ENCODE assay signal across 11 cellular contexts in genomic region chr2:218276986-218277755, GRCh38. TPM values are rescaled to one million over a fixed set of nuclear protein-coding genes. Genes with fewer than 3 reads are reported as not detected.
DNase-seq lines count a peak whose midpoint lies in the region; ATAC-seq, FAIRE-seq and TF ChIP-seq lines count a peak whose summit lies in the region.
"Had no signal": no experiment of that assay in that cellular context is flagged by ENCODE, and none has a peak within 500 bp of the region (broad histone marks: within the 10 kb centered on the region; RNA-seq: fewer than 3 reads in every experiment).

No MANE protein-coding gene starts in this region.

- TF ChIP-seq CTCF in HepG2 (CRISPR knock-in tag; IDR thresholded peaks at IDR 0.05) = no peak; the same call in 1 of the 2 replicates
- no peak for TF ChIP-seq CTCF in right lobe of liver (IDR thresholded peaks at IDR 0.05)

- no peaks in the 10 kb centered on the region for H3K9me3 ChIP-seq in HepG2 (ENCODE audit: low read length)
- H3K9me3 ChIP-seq in right lobe of liver = no peaks in the 10 kb centered on the region
- H3K9me3 ChIP-seq: heart left ventricle had no signal

- peak overlapping the region; percentile 23 for H3K27ac Mint-ChIP-seq in activated naive CD8-positive, alpha-beta T cell treated with anti-CD3 and anti-CD28 coated beads, Interleukin-2, amount 50 U/mL, for 24 hours
- H3K27ac Mint-ChIP-seq in memory B cell = peak overlapping the region; percentile 64

- H3K4me3 Mint-ChIP-seq in activated naive CD8-positive, alpha-beta T cell treated with anti-CD3 and anti-CD28 coated beads, Interleukin-2, amount 50 U/mL, for 24 hours = no peak overlapping the region
- no peak overlapping the region for H3K4me3 Mint-ChIP-seq in memory B cell

- H3K4me1 Mint-ChIP-seq in activated naive CD8-positive, alpha-beta T cell treated with anti-CD3 and anti-CD28 coated beads, Interleukin-2, amount 50 U/mL, for 24 hours = peaks cover 6% of the 10 kb centered on the region
- H3K4me1 Mint-ChIP-seq in memory B cell = peaks cover 32% of the 10 kb centered on the region

- H4K20me1 ChIP-seq in HepG2 (ENCODE audit: insufficient read depth, low read length) = peaks cover 2% of the 10 kb centered on the region; the same call in 1 of the 2 replicates

- FAIRE-seq in HepG2 (lab: Jason Lieb, UNC) = peak; percentile 43

- TF ChIP-seq EP300 in HepG2 (IDR thresholded peaks at IDR 0.05; ENCODE audit: low read depth in 2 of 2, low read length in 2 of 2) = no peak
- no peak for TF ChIP-seq EP300 in HepG2 (CRISPR knock-in tag; IDR thresholded peaks at IDR 0.05; ENCODE audit: borderline replicate concordance)

- POLR2A ChIA-PET in HepG2 (lab: Yijun Ruan, JAX) = interaction anchor here (1.3 to 7.5 kb wide), 3 partner anchors 8 to 14 kb away, joined by 3 to 121 read pairs (median 110); partner anchors contain the start of gene TMBIM1

- no peak for TF ChIP-seq POLR2A in HepG2 (IDR thresholded peaks at IDR 0.05; ENCODE audit: insufficient read depth in 1 of 2, low read depth in 2 of 2, low read length in 2 of 2)
- no peak for TF ChIP-seq POLR2A in right lobe of liver (IDR thresholded peaks at IDR 0.05)

- in situ Hi-C loops in HepG2 (cut with HindIII; ENCODE audit: extremely low pct_ligation_motif_present, low pct_unique_long_range_greater_than_20kb) = loop anchor here (10.0 kb wide), 1 partner anchor 188 kb away; no protein-coding TSS in a partner anchor

- H3K36me3 Mint-ChIP-seq in activated naive CD8-positive, alpha-beta T cell treated with anti-CD3 and anti-CD28 coated beads, Interleukin-2, amount 50 U/mL, for 24 hours (ENCODE audit: low read depth) = peaks cover 17% of the 10 kb centered on the region
- peaks cover 45% of the 10 kb centered on the region for H3K36me3 Mint-ChIP-seq in memory B cell

- H3K4me3 ChIP-seq in HepG2 (replicated peaks in 1 of 3; ENCODE audit: insufficient read depth in 1 of 3, low read depth in 2 of 3, low read length in 3 of 3) (no peak overlapping the region), right lobe of liver (no peak overlapping the region)
- H3K4me3 ChIP-seq: heart left ventricle had no signal

- no peaks in the 10 kb centered on the region for H3K27me3 ChIP-seq in HepG2 (ENCODE audit: control insufficient read depth in 1 of 2, insufficient read depth in 2 of 2, low read length in 2 of 2)
- no peaks in the 10 kb centered on the region for H3K27me3 ChIP-seq in right lobe of liver
- H3K27me3 ChIP-seq: heart left ventricle had no signal

- H3K9ac ChIP-seq in HepG2 (ENCODE audit: insufficient read depth, low read depth, low read length) = no peak overlapping the region

- intact Hi-C loops in HepG2 (cut with micrococcal nuclease; ENCODE audit: unreplicated experiment) (no loop called here), right lobe of liver (cut with DNase I) (no loop called here)

- peaks cover 55 to 83% of the 10 kb centered on the region in 2 experiments for H3K36me3 ChIP-seq in HepG2 (replicated peaks in 1 of 2; ENCODE audit: control insufficient read depth in 1 of 2, insufficient read depth in 2 of 2, low read length in 2 of 2)
- H3K36me3 ChIP-seq in right lobe of liver = peaks cover 20 to 81% (median 54%) of the 10 kb centered on the region in 4 donors

- 97% methylated on average over 11 of the region's 12 CpGs for WGBS in HepG2 (ENCODE audit: low lambda C conversion rate)
- WGBS in right lobe of liver (ENCODE audit: insufficient coverage, low coverage, low lambda C conversion rate, missing lambda C conversion rate) = 63% methylated on average over 6 of the region's 12 CpGs

- DNase-seq in HepG2 (ENCODE audit: low spot score) (no peak), right lobe of liver (no peak), memory B cell (ENCODE audit: low spot score in 2 of 2) (no peak), HT-29 (ENCODE audit: low spot score) (no peak), islet precursor cell (no peak)
- no peak for DNase-seq in activated naive CD8-positive, alpha-beta T cell treated with anti-CD3 and anti-CD28 coated beads, Interleukin-2, amount 50 U/mL, for 24 hours
- DNase-seq: NCI-H1436 had no signal

- H3K27me3 Mint-ChIP-seq in activated naive CD8-positive, alpha-beta T cell treated with anti-CD3 and anti-CD28 coated beads, Interleukin-2, amount 50 U/mL, for 24 hours = no peaks in the 10 kb centered on the region
- H3K27me3 Mint-ChIP-seq in memory B cell = no peaks in the 10 kb centered on the region

- BruUV-seq in HepG2 (replicated peaks; lab: Mats Ljungman, UMichigan) = no TSS peak

- ATAC-seq in HepG2 (peak; percentile 11; the same call in 1 of the 3 replicates), right lobe of liver (no peak), memory B cell (ENCODE audit: low read depth) (no peak), GM19023 (IDR thresholded peaks at IDR 0.05; ENCODE audit: unreplicated experiment) (no peak), GM18868 (IDR thresholded peaks at IDR 0.05; ENCODE audit: unreplicated experiment) (no peak)
- no peak for ATAC-seq in activated naive CD8-positive, alpha-beta T cell treated with anti-CD3 and anti-CD28 coated beads, Interleukin-2, amount 50 U/mL, for 24 hours
- ATAC-seq: heart left ventricle had no signal

- H3K9me3 Mint-ChIP-seq in activated naive CD8-positive, alpha-beta T cell treated with anti-CD3 and anti-CD28 coated beads, Interleukin-2, amount 50 U/mL, for 24 hours = no peaks in the 10 kb centered on the region
- H3K9me3 Mint-ChIP-seq in memory B cell = no peaks in the 10 kb centered on the region

- no peak for TF ChIP-seq RAD21 in HepG2 (CRISPR knock-in tag; IDR thresholded peaks at IDR 0.05)

- H3K27ac ChIP-seq in HepG2 (ENCODE audit: extremely low read length, insufficient read depth, low read length) = no peak overlapping the region
- no peak overlapping the region for H3K27ac ChIP-seq in right lobe of liver
- H3K27ac ChIP-seq: C4-2B, heart left ventricle had no signal

- no peaks in the 10 kb centered on the region for H3K79me2 ChIP-seq in HepG2 (ENCODE audit: insufficient read depth, low read length)

- H3K4me2 ChIP-seq in HepG2 (ENCODE audit: low read depth, low read length) = no peak overlapping the region

- H2AFZ ChIP-seq in HepG2 (ENCODE audit: low read length) = no peak overlapping the region

- CTCF ChIA-PET in HepG2 (lab: Yijun Ruan, JAX; ENCODE audit: low intra/inter-chr PET ratio, low total read pairs) = no interaction called here

- peaks cover 11% of the 10 kb centered on the region for H3K4me1 ChIP-seq in HepG2 (ENCODE audit: insufficient read depth, low read length)
- peaks cover 0 to 21% (median 8%) of the 10 kb centered on the region in 4 donors for H3K4me1 ChIP-seq in right lobe of liver

RNA-seq across cellular contexts. Expression of gene PNKD, which starts 6.9 kb away (rescaled TPM):
- total RNA-seq in HepG2 (2016; rRNA removed; fragmentation: Illumina TruSeq; extraction: Trizol) = 50.0 and 55.9 TPM in 2 replicates
- total RNA-seq in HepG2 (2016; cell fraction: cytosol; rRNA removed; fragmentation: Illumina TruSeq; extraction: Trizol; ENCODE audit: low read depth) = 21.6 and 27.3 TPM in 2 replicates
- 48.3 and 59.8 TPM in 2 replicates for total RNA-seq in HepG2 (2016; cell fraction: insoluble cytoplasmic fraction; rRNA removed; fragmentation: Illumina TruSeq; extraction: Trizol)
- 30.6 and 30.7 TPM in 2 replicates for total RNA-seq in HepG2 (2016; cell fraction: membrane; rRNA removed; fragmentation: Illumina TruSeq; extraction: Trizol)
- total RNA-seq in HepG2 (2016; cell fraction: nucleus; rRNA removed; fragmentation: Illumina TruSeq; extraction: Trizol) = 34.2 and 39.5 TPM in 2 replicates
- polyA plus RNA-seq in HepG2 (2011; rRNA removed) = 78.0 and 80.4 TPM in 2 replicates
- polyA plus RNA-seq in HepG2 (2011; cell fraction: cytosol; rRNA removed) = 48.4 and 76.6 TPM in 2 replicates
- polyA plus RNA-seq in HepG2 (2011; cell fraction: nucleus; rRNA removed) = 76.3 and 77.5 TPM in 2 replicates
- 59.5 and 60.9 TPM in 2 replicates for polyA plus RNA-seq in HepG2 (2012)
- 24.9 and 29.3 TPM in 2 replicates for polyA plus RNA-seq in HepG2 (2016; cell fraction: cytosol; fragmentation: Illumina TruSeq; extraction: Trizol; ENCODE audit: low read depth)
- polyA plus RNA-seq in HepG2 (2016; cell fraction: insoluble cytoplasmic fraction; fragmentation: Illumina TruSeq; extraction: Trizol; ENCODE audit: low read depth) = 58.0 and 59.1 TPM in 2 replicates
- 31.6 and 35.4 TPM in 2 replicates for polyA plus RNA-seq in HepG2 (2016; cell fraction: membrane; fragmentation: Illumina TruSeq; extraction: Trizol; ENCODE audit: low read depth)
- 73.5 and 80.9 TPM in 2 replicates for polyA plus RNA-seq in HepG2 (2016; cell fraction: nucleus; fragmentation: Illumina TruSeq; extraction: Trizol; ENCODE audit: insufficient read depth, low read depth)
- polyA minus RNA-seq in HepG2 (2011; rRNA and poly(A)+ RNA removed; ENCODE audit: low replicate concordance) = 33.3 and 44.2 TPM in 2 replicates
- polyA minus RNA-seq in HepG2 (2011; cell fraction: cytosol; rRNA and poly(A)+ RNA removed) = 15.5 and 20.7 TPM in 2 replicates
- 9.7 and 10.9 TPM in 2 replicates for polyA minus RNA-seq in HepG2 (2011; cell fraction: nucleus; rRNA and poly(A)+ RNA removed)
- 100 to 1,000 TPM in 4 of 6 experiments, 10 to 100 TPM in 2; 78.5 to 137 (median 115) TPM for total RNA-seq in right lobe of liver
- 73.9 and 77.2 TPM in 2 replicates for total RNA-seq in HT-29 (2014; rRNA removed; shearing (Covaris generic))

RNA-seq across cellular contexts. Expression of gene AAMP, which starts 7.2 kb away (rescaled TPM):
- total RNA-seq in HepG2 (2016; rRNA removed; fragmentation: Illumina TruSeq; extraction: Trizol) = 186 and 241 TPM in 2 replicates
- total RNA-seq in HepG2 (2016; cell fraction: cytosol; rRNA removed; fragmentation: Illumina TruSeq; extraction: Trizol; ENCODE audit: low read depth) = 26.6 and 29.2 TPM in 2 replicates
- 202 and 247 TPM in 2 replicates for total RNA-seq in HepG2 (2016; cell fraction: insoluble cytoplasmic fraction; rRNA removed; fragmentation: Illumina TruSeq; extraction: Trizol)
- 56.8 and 59.3 TPM in 2 replicates for total RNA-seq in HepG2 (2016; cell fraction: membrane; rRNA removed; fragmentation: Illumina TruSeq; extraction: Trizol)
- 85.4 and 91.7 TPM in 2 replicates for total RNA-seq in HepG2 (2016; cell fraction: nucleus; rRNA removed; fragmentation: Illumina TruSeq; extraction: Trizol)
- polyA plus RNA-seq in HepG2 (2011; rRNA removed) = 110 and 119 TPM in 2 replicates
- 138 and 202 TPM in 2 replicates for polyA plus RNA-seq in HepG2 (2011; cell fraction: cytosol; rRNA removed)
- 161 and 181 TPM in 2 replicates for polyA plus RNA-seq in HepG2 (2011; cell fraction: nucleus; rRNA removed)
- polyA plus RNA-seq in HepG2 (2012) = 99.2 and 104 TPM in 2 replicates
- polyA plus RNA-seq in HepG2 (2016; cell fraction: cytosol; fragmentation: Illumina TruSeq; extraction: Trizol; ENCODE audit: low read depth) = 13.9 and 16.0 TPM in 2 replicates
- 224 and 231 TPM in 2 replicates for polyA plus RNA-seq in HepG2 (2016; cell fraction: insoluble cytoplasmic fraction; fragmentation: Illumina TruSeq; extraction: Trizol; ENCODE audit: low read depth)
- 30.9 and 33.2 TPM in 2 replicates for polyA plus RNA-seq in HepG2 (2016; cell fraction: membrane; fragmentation: Illumina TruSeq; extraction: Trizol; ENCODE audit: low read depth)
- 127 and 131 TPM in 2 replicates for polyA plus RNA-seq in HepG2 (2016; cell fraction: nucleus; fragmentation: Illumina TruSeq; extraction: Trizol; ENCODE audit: insufficient read depth, low read depth)
- 41.5 and 143 TPM in 2 replicates for polyA minus RNA-seq in HepG2 (2011; rRNA and poly(A)+ RNA removed; ENCODE audit: low replicate concordance)
- 58.2 and 63.3 TPM in 2 replicates for polyA minus RNA-seq in HepG2 (2011; cell fraction: cytosol; rRNA and poly(A)+ RNA removed)
- polyA minus RNA-seq in HepG2 (2011; cell fraction: nucleus; rRNA and poly(A)+ RNA removed) = 39.9 and 43.6 TPM in 2 replicates
- 10 to 100 TPM; 40.0 to 99.5 (median 45.2) TPM for total RNA-seq in right lobe of liver
- 266 and 310 TPM in 2 replicates for total RNA-seq in HT-29 (2014; rRNA removed; shearing (Covaris generic))

RNA-seq across cellular contexts. Expression of gene TMBIM1, which starts 15.1 kb away (rescaled TPM):
- 69.7 and 139 TPM in 2 replicates for total RNA-seq in HepG2 (2016; rRNA removed; fragmentation: Illumina TruSeq; extraction: Trizol)
- total RNA-seq in HepG2 (2016; cell fraction: cytosol; rRNA removed; fragmentation: Illumina TruSeq; extraction: Trizol; ENCODE audit: low read depth) = 37.2 and 38.6 TPM in 2 replicates
- 57.8 and 142 TPM in 2 replicates for total RNA-seq in HepG2 (2016; cell fraction: insoluble cytoplasmic fraction; rRNA removed; fragmentation: Illumina TruSeq; extraction: Trizol)
- total RNA-seq in HepG2 (2016; cell fraction: membrane; rRNA removed; fragmentation: Illumina TruSeq; extraction: Trizol) = 88.3 and 90.4 TPM in 2 replicates
- 108 and 128 TPM in 2 replicates for total RNA-seq in HepG2 (2016; cell fraction: nucleus; rRNA removed; fragmentation: Illumina TruSeq; extraction: Trizol)
- 127 and 181 TPM in 2 replicates for polyA plus RNA-seq in HepG2 (2011; rRNA removed)
- 146 and 187 TPM in 2 replicates for polyA plus RNA-seq in HepG2 (2011; cell fraction: cytosol; rRNA removed)
- polyA plus RNA-seq in HepG2 (2011; cell fraction: nucleus; rRNA removed) = 207 and 243 TPM in 2 replicates
- 254 and 390 TPM in 2 replicates for polyA plus RNA-seq in HepG2 (2012)
- 33.9 and 35.7 TPM in 2 replicates for polyA plus RNA-seq in HepG2 (2016; cell fraction: cytosol; fragmentation: Illumina TruSeq; extraction: Trizol; ENCODE audit: low read depth)
- 56.2 and 61.3 TPM in 2 replicates for polyA plus RNA-seq in HepG2 (2016; cell fraction: insoluble cytoplasmic fraction; fragmentation: Illumina TruSeq; extraction: Trizol; ENCODE audit: low read depth)
- 62.1 and 66.4 TPM in 2 replicates for polyA plus RNA-seq in HepG2 (2016; cell fraction: membrane; fragmentation: Illumina TruSeq; extraction: Trizol; ENCODE audit: low read depth)
- 152 and 156 TPM in 2 replicates for polyA plus RNA-seq in HepG2 (2016; cell fraction: nucleus; fragmentation: Illumina TruSeq; extraction: Trizol; ENCODE audit: insufficient read depth, low read depth)
- 19.4 and 315 TPM in 2 replicates for polyA minus RNA-seq in HepG2 (2011; rRNA and poly(A)+ RNA removed; ENCODE audit: low replicate concordance)
- 88.2 and 133 TPM in 2 replicates for polyA minus RNA-seq in HepG2 (2011; cell fraction: cytosol; rRNA and poly(A)+ RNA removed)
- polyA minus RNA-seq in HepG2 (2011; cell fraction: nucleus; rRNA and poly(A)+ RNA removed) = 37.2 and 64.6 TPM in 2 replicates
- total RNA-seq in right lobe of liver = 100 to 1,000 TPM; 101 to 160 (median 126) TPM
- total RNA-seq in HT-29 (2014; rRNA removed; shearing (Covaris generic)) = 229 and 311 TPM in 2 replicates

RNA-seq across cellular contexts. Expression of gene GPBAR1, which starts 16.4 kb away (rescaled TPM):
- total RNA-seq in HepG2 (2016; rRNA removed; fragmentation: Illumina TruSeq; extraction: Trizol) = 0.09 TPM in 1 of 2 replicates, not detected in the other
- not detected in 2 replicates for total RNA-seq in HepG2 (2016; cell fraction: cytosol; rRNA removed; fragmentation: Illumina TruSeq; extraction: Trizol; ENCODE audit: low read depth)
- total RNA-seq in HepG2 (2016; cell fraction: insoluble cytoplasmic fraction; rRNA removed; fragmentation: Illumina TruSeq; extraction: Trizol) = 0.15 TPM in 1 of 2 replicates, not detected in the other
- total RNA-seq in HepG2 (2016; cell fraction: membrane; rRNA removed; fragmentation: Illumina TruSeq; extraction: Trizol) = 0.17 TPM in 1 of 2 replicates, not detected in the other
- 0.25 and 0.38 TPM in 2 replicates for total RNA-seq in HepG2 (2016; cell fraction: nucleus; rRNA removed; fragmentation: Illumina TruSeq; extraction: Trizol)
- 0.05 and 0.09 TPM in 2 replicates for polyA plus RNA-seq in HepG2 (2011; rRNA removed)
- polyA plus RNA-seq in HepG2 (2011; cell fraction: cytosol; rRNA removed) = 0.05 and 0.12 TPM in 2 replicates
- 0.45 and 0.68 TPM in 2 replicates for polyA plus RNA-seq in HepG2 (2011; cell fraction: nucleus; rRNA removed)
- 0.09 and 0.11 TPM in 2 replicates for polyA plus RNA-seq in HepG2 (2012)
- polyA plus RNA-seq in HepG2 (2016; cell fraction: cytosol; fragmentation: Illumina TruSeq; extraction: Trizol; ENCODE audit: low read depth) = 0.08 and 0.22 TPM in 2 replicates
- polyA plus RNA-seq in HepG2 (2016; cell fraction: insoluble cytoplasmic fraction; fragmentation: Illumina TruSeq; extraction: Trizol; ENCODE audit: low read depth) = 0.16 TPM in 1 of 2 replicates, not detected in the other
- 0.22 and 0.27 TPM in 2 replicates for polyA plus RNA-seq in HepG2 (2016; cell fraction: membrane; fragmentation: Illumina TruSeq; extraction: Trizol; ENCODE audit: low read depth)
- not detected in 2 replicates for polyA plus RNA-seq in HepG2 (2016; cell fraction: nucleus; fragmentation: Illumina TruSeq; extraction: Trizol; ENCODE audit: insufficient read depth, low read depth)
- polyA minus RNA-seq in HepG2 (2011; rRNA and poly(A)+ RNA removed; ENCODE audit: low replicate concordance) = 0.12 and 1.2 TPM in 2 replicates
- polyA minus RNA-seq in HepG2 (2011; cell fraction: cytosol; rRNA and poly(A)+ RNA removed) = not detected in 2 replicates
- polyA minus RNA-seq in HepG2 (2011; cell fraction: nucleus; rRNA and poly(A)+ RNA removed) = 1.2 and 1.5 TPM in 2 replicates
- 1 to 10 TPM in 2 of 6 experiments, under 1 TPM in 4; 0.56 to 3.2 (median 0.94) TPM for total RNA-seq in right lobe of liver
- total RNA-seq in HT-29 (2014; rRNA removed; shearing (Covaris generic)) = 0.05 and 0.56 TPM in 2 replicates
